ENCODE assay signal across 13 cellular contexts in the genomic region with DNA sequence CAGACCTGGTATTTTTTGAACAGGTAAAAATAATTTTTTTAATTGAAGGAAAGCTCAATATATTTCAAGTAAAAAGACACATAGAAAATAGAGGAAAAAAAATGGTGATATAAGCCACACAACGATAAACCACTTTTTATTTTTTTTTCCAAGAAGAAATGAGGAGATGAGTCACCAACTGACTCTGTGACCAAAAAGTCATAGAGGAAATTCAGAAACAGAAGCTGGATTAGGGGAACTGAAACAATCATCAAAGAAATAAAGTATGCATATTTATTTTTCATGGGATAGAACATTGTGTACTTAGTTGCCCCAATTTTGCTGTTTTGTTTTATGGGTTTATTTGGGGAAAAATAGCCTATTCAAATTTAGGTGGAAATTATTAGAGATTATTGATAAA.
DNase-seq lines count a peak whose midpoint lies in the region; ATAC-seq and TF ChIP-seq lines count a peak whose summit lies in the region.
"Had no signal": no experiment of that assay in that cellular context is flagged by ENCODE, and none has a peak within 500 bp of the region (broad histone marks: within the 10 kb centered on the region; RNA-seq: fewer than 3 reads in every experiment).

No MANE protein-coding gene starts in this region.

- H3K4me2 ChIP-seq in Loucy (ENCODE audit: low read depth, low read length, poor library complexity, severe bottlenecking): peak overlapping the region; percentile 58

- H2AFZ ChIP-seq in Loucy (ENCODE audit: low read length): no peak overlapping the region; the same call in 1 of the 2 replicates

- H3K27ac ChIP-seq in upper lobe of right lung: no peak overlapping the region
- no peak overlapping the region for H3K27ac ChIP-seq in WERI-Rb-1
- H3K27ac ChIP-seq: right atrium auricular region had no signal

- H3K4me3 Mint-ChIP-seq in activated naive CD8-positive, alpha-beta T cell treated with anti-CD3 and anti-CD28 coated beads, Interleukin-2, amount 10 ng/mL, durations not matched to agents 7 days and 5 days: peak overlapping the region; percentile 23
- H3K4me3 Mint-ChIP-seq in activated naive CD8-positive, alpha-beta T cell treated with anti-CD3 and anti-CD28 coated beads for 36 hours: no peak overlapping the region

- no peaks in the 10 kb centered on the region for H3K9me2 ChIP-seq in Loucy (replicated peaks; ENCODE audit: low read depth, low read length)

- H4K20me1 ChIP-seq in Loucy (ENCODE audit: insufficient read depth, low read length, poor library complexity, severe bottlenecking): no peaks in the 10 kb centered on the region

- POLR2A ChIA-PET in activated naive CD8-positive, alpha-beta T cell treated with anti-CD3 and anti-CD28 coated beads, Interleukin-2, amount 10 ng/mL, durations not matched to agents 7 days and 5 days (lab: Charles Lee): interaction anchor here (0.8 kb wide), 1 partner anchor 240 kb away, joined by 3 read pairs; the partner anchor contains the start of gene AHR

- peak overlapping the region; percentile 48 for H3K4me3 ChIP-seq in Loucy (ENCODE audit: low read length, poor library complexity, severe bottlenecking)
- H3K4me3 ChIP-seq in astrocyte of the spinal cord (ENCODE audit: low read depth, low read length): no peak overlapping the region
- no peak overlapping the region for H3K4me3 ChIP-seq in upper lobe of right lung
- no peak overlapping the region for H3K4me3 ChIP-seq in WERI-Rb-1 (ENCODE audit: low read depth, low read length)
- H3K4me3 ChIP-seq: right atrium auricular region had no signal

- peak overlapping the region; percentile 51 for H3K9ac ChIP-seq in Loucy (ENCODE audit: low read depth, low read length, poor library complexity, severe bottlenecking)

- H3K27ac Mint-ChIP-seq in activated naive CD8-positive, alpha-beta T cell treated with anti-CD3 and anti-CD28 coated beads, Interleukin-2, amount 10 ng/mL, durations not matched to agents 7 days and 5 days: no peak overlapping the region
- no peak overlapping the region for H3K27ac Mint-ChIP-seq in activated naive CD8-positive, alpha-beta T cell treated with anti-CD3 and anti-CD28 coated beads for 36 hours
- H3K27ac Mint-ChIP-seq: activated naive CD4-positive, alpha-beta T cell treated with anti-CD3 and anti-CD28 coated beads, Interleukin-2, amount 50 U/mL, for 72 hours had no signal

- H3K4me1 ChIP-seq in Loucy (ENCODE audit: insufficient read depth, low read length, poor library complexity, severe bottlenecking) (peaks cover 58% of the 10 kb centered on the region), upper lobe of right lung (no peaks in the 10 kb centered on the region)
- H3K4me1 ChIP-seq: right atrium auricular region had no signal

- H3K9me3 ChIP-seq in Loucy (ENCODE audit: insufficient read depth, low read depth, low read length) (no peaks in the 10 kb centered on the region), upper lobe of right lung (no peaks in the 10 kb centered on the region), WERI-Rb-1 (ENCODE audit: severe bottlenecking) (no peaks in the 10 kb centered on the region)
- H3K9me3 ChIP-seq: right atrium auricular region had no signal

- H3F3A ChIP-seq in Loucy (ENCODE audit: low read depth): no peaks in the 10 kb centered on the region

- no peaks in the 10 kb centered on the region for H3K79me2 ChIP-seq in Loucy (ENCODE audit: insufficient read depth, low read length)

- H3K9me3 Mint-ChIP-seq in activated naive CD8-positive, alpha-beta T cell treated with anti-CD3 and anti-CD28 coated beads, Interleukin-2, amount 10 ng/mL, durations not matched to agents 7 days and 5 days: peaks cover 4% of the 10 kb centered on the region
- H3K9me3 Mint-ChIP-seq in activated naive CD8-positive, alpha-beta T cell treated with anti-CD3 and anti-CD28 coated beads for 36 hours: no peaks in the 10 kb centered on the region
- H3K9me3 Mint-ChIP-seq: activated naive CD4-positive, alpha-beta T cell treated with anti-CD3 and anti-CD28 coated beads, Interleukin-2, amount 50 U/mL, for 72 hours had no signal

- in situ Hi-C loops in astrocyte of the spinal cord (cut with HindIII; ENCODE audit: low sequenced_read_pairs): no loop called here

- ATAC-seq in activated naive CD8-positive, alpha-beta T cell treated with anti-CD3 and anti-CD28 coated beads, Interleukin-2, amount 10 ng/mL, durations not matched to agents 7 days and 5 days (ENCODE audit: low read depth): no peak
- ATAC-seq in upper lobe of right lung (peak; percentile 49), sciatic nerve (no peak)

- peaks cover 10% of the 10 kb centered on the region for H3K36me3 Mint-ChIP-seq in activated naive CD8-positive, alpha-beta T cell treated with anti-CD3 and anti-CD28 coated beads, Interleukin-2, amount 10 ng/mL, durations not matched to agents 7 days and 5 days
- no peaks in the 10 kb centered on the region for H3K36me3 Mint-ChIP-seq in activated naive CD8-positive, alpha-beta T cell treated with anti-CD3 and anti-CD28 coated beads for 36 hours
- H3K36me3 Mint-ChIP-seq: activated naive CD4-positive, alpha-beta T cell treated with anti-CD3 and anti-CD28 coated beads, Interleukin-2, amount 50 U/mL, for 72 hours had no signal

- H3K36me3 ChIP-seq in Loucy (ENCODE audit: insufficient read depth, low read length) (no peaks in the 10 kb centered on the region), upper lobe of right lung (no peaks in the 10 kb centered on the region), WERI-Rb-1 (no peaks in the 10 kb centered on the region)
- H3K36me3 ChIP-seq: right atrium auricular region had no signal

- intact Hi-C loops in upper lobe of right lung (cut with DNase I) (no loop called here), sciatic nerve (cut with DNase I) (no loop called here)

- H3K27me3 ChIP-seq in Loucy (ENCODE audit: insufficient read depth, low read length, poor library complexity, severe bottlenecking) (no peaks in the 10 kb centered on the region), upper lobe of right lung (no peaks in the 10 kb centered on the region), WERI-Rb-1 (ENCODE audit: insufficient read depth, low read depth, severe bottlenecking) (no peaks in the 10 kb centered on the region)
- H3K27me3 ChIP-seq: right atrium auricular region had no signal

- peaks cover 37% of the 10 kb centered on the region for H3K4me1 Mint-ChIP-seq in activated naive CD8-positive, alpha-beta T cell treated with anti-CD3 and anti-CD28 coated beads, Interleukin-2, amount 10 ng/mL, durations not matched to agents 7 days and 5 days
- peaks cover 16% of the 10 kb centered on the region for H3K4me1 Mint-ChIP-seq in activated naive CD8-positive, alpha-beta T cell treated with anti-CD3 and anti-CD28 coated beads for 36 hours

- TF ChIP-seq CTCF in Loucy (conservative IDR thresholded peaks at IDR 0.05; ENCODE audit: low read length) (no peak), astrocyte of the spinal cord (IDR thresholded peaks at IDR 0.05; ENCODE audit: low read depth, low read length) (no peak), upper lobe of right lung (IDR thresholded peaks at IDR 0.05) (no peak), WERI-Rb-1 (IDR thresholded peaks at IDR 0.05; ENCODE audit: low read depth, low read length) (no peak)

- DNase-seq in activated naive CD8-positive, alpha-beta T cell treated with anti-CD3 and anti-CD28 coated beads, Interleukin-2, amount 10 ng/mL, durations not matched to agents 7 days and 5 days: no peak
- DNase-seq in activated naive CD8-positive, alpha-beta T cell treated with anti-CD3 and anti-CD28 coated beads for 36 hours: no peak
- DNase-seq in astrocyte of the spinal cord (ENCODE audit: low read depth, low spot score) (peak; percentile 57), upper lobe of right lung (no peak), NCI-H526 (lab: John Stamatoyannopoulos, UW) (no peak), sciatic nerve (ENCODE audit: low spot score) (no peak), WERI-Rb-1 (no peak)
- DNase-seq: activated CD4-positive, alpha-beta T cell treated with anti-CD3 and anti-CD28 coated beads for 1 hour; effector CD8-positive, alpha-beta T cell; Right ventricle myocardium superior had no signal

- peaks cover 2% of the 10 kb centered on the region for H3K27me3 Mint-ChIP-seq in activated naive CD8-positive, alpha-beta T cell treated with anti-CD3 and anti-CD28 coated beads, Interleukin-2, amount 10 ng/mL, durations not matched to agents 7 days and 5 days
- no peaks in the 10 kb centered on the region for H3K27me3 Mint-ChIP-seq in activated naive CD8-positive, alpha-beta T cell treated with anti-CD3 and anti-CD28 coated beads for 36 hours
